Comparison of ENCODE assay signal across 8 cellular contexts in the genomic region with DNA sequence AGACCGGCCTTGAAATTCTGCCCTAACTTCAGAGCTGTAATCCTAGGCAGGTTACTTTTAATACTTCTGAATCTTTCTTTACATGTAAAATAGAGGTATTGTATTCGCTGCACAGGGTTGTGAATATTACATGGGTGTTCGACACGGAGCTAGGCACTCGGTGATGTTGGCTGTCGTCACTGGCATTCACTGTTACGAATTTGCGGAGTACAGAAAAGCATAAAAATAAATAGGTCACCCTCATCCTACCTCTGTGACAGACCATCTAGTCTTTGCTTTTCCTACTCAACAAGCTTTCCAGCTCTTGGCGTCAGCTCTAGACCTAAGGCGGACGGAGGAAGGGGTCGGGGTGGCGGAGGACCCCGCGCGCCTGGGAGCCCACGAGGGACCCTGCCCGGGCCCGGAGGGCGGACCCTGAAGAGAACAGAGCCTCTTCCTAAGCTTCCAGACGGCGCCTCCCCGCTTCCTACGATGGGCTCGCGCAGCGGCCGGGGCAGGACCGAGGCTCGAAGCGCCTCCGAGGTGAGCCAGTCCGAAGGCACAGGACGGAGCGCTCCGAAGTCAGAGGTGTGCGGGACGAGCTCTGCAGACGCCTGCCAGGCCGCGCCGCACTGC. TPM values are rescaled to one million over a fixed set of nuclear protein-coding genes. Genes with fewer than 3 reads are reported as not detected.
DNase-seq lines count a peak whose midpoint lies in the region; ATAC-seq lines count a peak whose summit lies in the region.

No MANE protein-coding gene starts in this region.

- H3K18ac ChIP-seq in mesendoderm (ENCODE audit: low read length), result peak overlapping the region; percentile 11

- peak overlapping the region; percentile 83 for H3K9ac ChIP-seq in Karpas-422 (ENCODE audit: low read length)
- H3K9ac ChIP-seq in mesendoderm (ENCODE audit: low read length), result peak overlapping the region; percentile 90

- H3K79me2 ChIP-seq in Karpas-422 (ENCODE audit: low read length) (peaks cover 22% of the 10 kb centered on the region), mesendoderm (ENCODE audit: control insufficient read depth, insufficient read depth, low read length) (peaks cover 17% of the 10 kb centered on the region)

- H3K4ac ChIP-seq in mesendoderm (ENCODE audit: low read depth, low read length), result no peak overlapping the region

- H4K5ac ChIP-seq in mesendoderm (ENCODE audit: low read length), result no peak overlapping the region

- H3K36me3 ChIP-seq in Karpas-422 (ENCODE audit: insufficient read depth, low read length) (peaks cover 11% of the 10 kb centered on the region; the same call in 1 of the 2 replicates), mesendoderm (ENCODE audit: control insufficient read depth, insufficient read depth, low read length) (peaks cover 6% of the 10 kb centered on the region)

- no peaks in the 10 kb centered on the region for H3K9me3 ChIP-seq in Karpas-422 (ENCODE audit: low read length)

- peaks cover 9% of the 10 kb centered on the region for H3K79me1 ChIP-seq in mesendoderm (ENCODE audit: low read length)

- no peak overlapping the region for H2AK5ac ChIP-seq in mesendoderm (ENCODE audit: low read length)

- H4K8ac ChIP-seq in mesendoderm (ENCODE audit: low read depth, low read length), result no peak overlapping the region

- H3K9me2 ChIP-seq in Karpas-422 (replicated peaks; ENCODE audit: insufficient read depth, low read length), result no peaks in the 10 kb centered on the region

- no peak overlapping the region for H2BK15ac ChIP-seq in mesendoderm (replicated peaks; ENCODE audit: low read depth)

- H3K27me3 ChIP-seq in Karpas-422 (ENCODE audit: low read length), result no peaks in the 10 kb centered on the region
- H3K27me3 ChIP-seq in mesendoderm (ENCODE audit: insufficient read depth, low read length, poor library complexity), result no peaks in the 10 kb centered on the region

- H3K4me3 ChIP-seq in Karpas-422 (ENCODE audit: low read length) (peak overlapping the region; percentile 95), mesendoderm (ENCODE audit: low read length) (peak overlapping the region; percentile 41)

- H4K20me1 ChIP-seq in Karpas-422 (ENCODE audit: insufficient read depth, low read depth, low read length), result 0 out of 2 replicates have a peak, but pooled peaks cover 3% of the 10 kb centered on the region

- ATAC-seq in GM18520 (IDR thresholded peaks at IDR 0.05; ENCODE audit: unreplicated experiment) (peak; percentile 4), GM21381 (IDR thresholded peaks at IDR 0.05; ENCODE audit: unreplicated experiment) (no peak)

- peak overlapping the region; percentile 95; the same call in 1 of the 2 replicates for H2AFZ ChIP-seq in Karpas-422 (ENCODE audit: low read length)

- H2BK5ac ChIP-seq in mesendoderm (ENCODE audit: low read length), result no peak overlapping the region

- H3K4me1 ChIP-seq in Karpas-422 (ENCODE audit: low read length) (peaks cover 38% of the 10 kb centered on the region), mesendoderm (ENCODE audit: control insufficient read depth, low read depth, low read length) (no peaks in the 10 kb centered on the region)

- H3K4me2 ChIP-seq in Karpas-422 (ENCODE audit: low read depth, low read length, poor library complexity, severe bottlenecking) (peak overlapping the region; percentile 87), mesendoderm (ENCODE audit: low read length) (peak overlapping the region; percentile 64)

- H3K27ac ChIP-seq in Karpas-422 (ENCODE audit: low read length) (no peak overlapping the region), mesendoderm (ENCODE audit: low read depth, low read length) (peak overlapping the region; percentile 88)

- peak overlapping the region; percentile 91 for H3K56ac ChIP-seq in mesendoderm (ENCODE audit: low read length)

- no peak for DNase-seq in Karpas-422
- DNase-seq in cerebellar cortex (ENCODE audit: low spot score), result peak; percentile 34
- DNase-seq in mesendoderm, result no peak
- DNase-seq in superior temporal gyrus (ENCODE audit: extremely low spot score), result no peak
- DNase-seq in NCI-H524 (lab: John Stamatoyannopoulos, UW), result no peak
- no peak for DNase-seq in NCI-H748 (lab: John Stamatoyannopoulos, UW; ENCODE audit: unreplicated experiment)

- no CpG with 5 or more reads among the region's 42 CpGs for WGBS in mesendoderm (ENCODE audit: extremely low coverage, insufficient coverage, low lambda C conversion rate)

- H3K23ac ChIP-seq in mesendoderm (ENCODE audit: low read length), result peak overlapping the region; percentile 32

- H2BK120ac ChIP-seq in mesendoderm (ENCODE audit: low read depth, low read length), result no peak overlapping the region

RNA-seq across cellular contexts. Expression of a gene that starts 0.9 kb away (rescaled TPM):
- 44.6 and 74.8 TPM in 2 replicates for total RNA-seq in Karpas-422 (2014; rRNA removed; shearing (Covaris generic); ENCODE audit: low replicate concordance)
- polyA plus RNA-seq in mesendoderm (2013, experiment 1 of 2), result 34.3 TPM
- polyA plus RNA-seq in mesendoderm (2013, experiment 2 of 2), result 33.7 TPM

RNA-seq across cellular contexts. Expression of a gene that starts 17.0 kb away (rescaled TPM):
- 28.5 and 29.9 TPM in 2 replicates for total RNA-seq in Karpas-422 (2014; rRNA removed; shearing (Covaris generic); ENCODE audit: low replicate concordance)
- polyA plus RNA-seq in mesendoderm (2013, experiment 1 of 2), result 92.2 TPM
- 93.3 TPM for polyA plus RNA-seq in mesendoderm (2013, experiment 2 of 2)

RNA-seq across cellular contexts. Expression of a gene that starts 53.2 kb away (rescaled TPM):
- 6,565 and 10,922 TPM in 2 replicates for total RNA-seq in Karpas-422 (2014; rRNA removed; shearing (Covaris generic); ENCODE audit: low replicate concordance)
- 2,707 TPM for polyA plus RNA-seq in mesendoderm (2013, experiment 1 of 2)
- 2,724 TPM for polyA plus RNA-seq in mesendoderm (2013, experiment 2 of 2)
